23 cellular contexts compared by ENCODE assay signal in genomic region chr1:21759182-21759581, GRCh38. TPM values are rescaled to one million over a fixed set of nuclear protein-coding genes. Genes with fewer than 3 reads are reported as not detected.
"Had no signal": no experiment of that assay in that cellular context is flagged by ENCODE, and none has a peak within 500 bp of the region (broad histone marks: within the 10 kb centered on the region; RNA-seq: fewer than 3 reads in every experiment).

No MANE protein-coding gene starts in this region.

- H3K27me3 Mint-ChIP-seq: activated CD4-positive, alpha-beta memory T cell treated with anti-CD3 and anti-CD28 coated beads, Interleukin-2, amount 10 ng/mL, durations not matched to agents 7 days and 5 days; activated CD4-positive, alpha-beta T cell treated with anti-CD3 and anti-CD28 coated beads for 36 hours; activated naive CD4-positive, alpha-beta T cell treated with anti-CD3 and anti-CD28 coated beads, Interleukin-2, amount 50 U/mL, for 24 hours; dendritic cell treated with granulocyte-macrophage colony-stimulating factor and Interleukin-4, amounts not matched to agents 40 ng/mL and 50 ng/mL, for 4 days had no signal

- H3K4me1 ChIP-seq: prostate gland had no signal

- H3K4me3 ChIP-seq: esophagus muscularis mucosa, gastroesophageal sphincter, heart left ventricle, lung, prostate gland, skin epidermis had no signal

- H3K27ac ChIP-seq: esophagus muscularis mucosa, gastroesophageal sphincter, heart left ventricle, prostate gland, skin epidermis had no signal

- H3K27me3 ChIP-seq: esophagus muscularis mucosa, gastroesophageal sphincter, heart left ventricle had no signal

- H3K4me3 Mint-ChIP-seq: activated CD4-positive, alpha-beta memory T cell treated with anti-CD3 and anti-CD28 coated beads, Interleukin-2, amount 10 ng/mL, durations not matched to agents 7 days and 5 days; activated CD4-positive, alpha-beta T cell treated with anti-CD3 and anti-CD28 coated beads for 36 hours; activated naive CD4-positive, alpha-beta T cell treated with anti-CD3 and anti-CD28 coated beads, Interleukin-2, amount 50 U/mL, for 24 hours; dendritic cell treated with granulocyte-macrophage colony-stimulating factor and Interleukin-4, amounts not matched to agents 40 ng/mL and 50 ng/mL, for 4 days had no signal

- H3K27ac Mint-ChIP-seq: activated CD4-positive, alpha-beta memory T cell treated with anti-CD3 and anti-CD28 coated beads, Interleukin-2, amount 10 ng/mL, durations not matched to agents 7 days and 5 days; dendritic cell treated with granulocyte-macrophage colony-stimulating factor and Interleukin-4, amounts not matched to agents 40 ng/mL and 50 ng/mL, for 4 days had no signal

- H3K9me3 Mint-ChIP-seq: activated CD4-positive, alpha-beta memory T cell treated with anti-CD3 and anti-CD28 coated beads, Interleukin-2, amount 10 ng/mL, durations not matched to agents 7 days and 5 days; activated naive CD4-positive, alpha-beta T cell treated with anti-CD3 and anti-CD28 coated beads, Interleukin-2, amount 50 U/mL, for 24 hours; dendritic cell treated with granulocyte-macrophage colony-stimulating factor and Interleukin-4, amounts not matched to agents 40 ng/mL and 50 ng/mL, for 4 days had no signal

- H3K9me3 ChIP-seq: esophagus muscularis mucosa, gastroesophageal sphincter, heart left ventricle, prostate gland had no signal

- DNase-seq: activated CD4-positive, alpha-beta memory T cell treated with anti-CD3 and anti-CD28 coated beads, Interleukin-2, amount 10 ng/mL, durations not matched to agents 7 days and 5 days; activated CD4-positive, alpha-beta T cell treated with anti-CD3 and anti-CD28 coated beads for 36 hours; activated gamma-delta T cell; activated T-cell treated with anti-CD3 and anti-CD28 coated beads, Interleukin-2, amount 50 U/mL, for 48 hours; effector CD8-positive, alpha-beta T cell; heart left ventricle; kidney; midbrain; right cardiac atrium; stimulated activated CD4-positive, alpha-beta T cell treated with anti-CD3 and anti-CD28 coated beads, Interleukin-2, amount 100 ng/mL, for 48 hours; SW 1271 had no signal

- ATAC-seq: gastroesophageal sphincter, heart left ventricle, left lobe of liver, right cardiac atrium had no signal

RNA-seq across cellular contexts. Expression of gene LDLRAD2, which starts 52.9 kb away (rescaled TPM):
- total RNA-seq: activated CD4-positive, alpha-beta memory T cell treated with anti-CD3 and anti-CD28 coated beads, Interleukin-2, amount 10 ng/mL, durations not matched to agents 7 days and 5 days; bronchial epithelial cell; esophagus muscularis mucosa; left lobe of liver; osteoblast had no signal
- polyA plus RNA-seq: endothelial cell of umbilical vein, neural cell had no signal
